In the genomic region with DNA sequence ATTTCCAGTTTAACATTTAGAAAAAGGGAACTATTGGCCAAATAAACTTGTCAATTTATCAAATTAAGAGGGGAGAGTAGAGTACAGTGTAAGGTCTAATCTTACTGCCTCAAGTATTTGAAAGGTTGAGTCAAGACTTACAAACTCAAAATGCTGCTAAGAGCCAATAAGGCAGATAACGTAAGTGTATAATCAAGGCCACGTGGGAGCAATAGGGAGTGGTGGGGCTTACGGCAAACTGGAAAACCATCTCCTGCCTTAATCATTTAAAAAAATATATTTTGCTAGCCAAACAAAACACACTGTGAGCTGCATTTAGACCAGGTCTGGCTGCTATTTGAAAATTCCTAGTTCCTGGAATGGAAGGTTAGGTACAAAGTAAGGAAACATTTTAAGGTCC, we compare ENCODE assay signal across 24 cellular contexts.
DNase-seq lines count a peak whose midpoint lies in the region; ATAC-seq and TF ChIP-seq lines count a peak whose summit lies in the region.
"Had no signal": no experiment of that assay in that cellular context is flagged by ENCODE, and none has a peak within 500 bp of the region (broad histone marks: within the 10 kb centered on the region; RNA-seq: fewer than 3 reads in every experiment).

No MANE protein-coding gene starts in this region.

- DNase-seq in heart right ventricle (no peak), left ventricle myocardium superior (no peak), right atrium auricular region (ENCODE audit: low spot score) (no peak), Right ventricle myocardium inferior (ENCODE audit: missing footprints) (no peak), fibroblast of the aortic adventitia (ENCODE audit: low read depth) (peak; percentile 63)
- DNase-seq in activated T-cell treated with anti-CD3 and anti-CD28 coated beads, Interleukin-2, amount 50 U/mL, for 4 hours: no peak
- DNase-seq: 8988T; ACHN; BE2C; C1 segment of cervical spinal cord; CD4-positive, alpha-beta memory T cell; CD4-positive, CD25-positive, alpha-beta regulatory T cell; CD8-positive, alpha-beta memory T cell; COR-L47; DMS 273 treated with DMSO at 0.1 percent for 48 hours; DMS153; DMS53; DMS79; DND-41; EL; GDM1 had no signal

- H3K4me1 ChIP-seq in heart right ventricle (peaks cover 0 to 37% (median 17%) of the 10 kb centered on the region in 9 donors), right atrium auricular region (peaks cover 0 to 34% of the 10 kb centered on the region in 2 donors)
- H3K4me1 ChIP-seq: BLaER1 had no signal

- H3K4me3 Mint-ChIP-seq in activated T-cell treated with anti-CD3 and anti-CD28 coated beads, Interleukin-2, amount 50 U/mL, for 4 hours: no peak overlapping the region
- H3K4me3 Mint-ChIP-seq: CD14-positive monocyte; CD4-positive, CD25-positive, alpha-beta regulatory T cell; CD8-positive, alpha-beta memory T cell had no signal

- no peak overlapping the region for H3K4me3 ChIP-seq in heart right ventricle
- H3K4me3 ChIP-seq in right atrium auricular region: no peak overlapping the region
- no peak overlapping the region for H3K4me3 ChIP-seq in fibroblast of the aortic adventitia (ENCODE audit: low read depth, low read length)
- H3K4me3 ChIP-seq: BLaER1, GM12878 had no signal

- no peaks in the 10 kb centered on the region for H3K9me3 Mint-ChIP-seq in activated T-cell treated with anti-CD3 and anti-CD28 coated beads, Interleukin-2, amount 50 U/mL, for 4 hours
- H3K9me3 Mint-ChIP-seq: CD14-positive monocyte had no signal

- H3K27me3 ChIP-seq in heart right ventricle (no peaks in the 10 kb centered on the region), right atrium auricular region (no peaks in the 10 kb centered on the region)
- H3K27me3 ChIP-seq: BE2C, BLaER1 had no signal

- no peaks in the 10 kb centered on the region for H3K36me3 Mint-ChIP-seq in activated T-cell treated with anti-CD3 and anti-CD28 coated beads, Interleukin-2, amount 50 U/mL, for 4 hours (ENCODE audit: insufficient read depth)
- H3K36me3 Mint-ChIP-seq: CD4-positive, alpha-beta memory T cell; CD4-positive, CD25-positive, alpha-beta regulatory T cell; CD8-positive, alpha-beta memory T cell had no signal

- H3K36me3 ChIP-seq in heart right ventricle (no peaks in the 10 kb centered on the region), right atrium auricular region (no peaks in the 10 kb centered on the region)
- H3K36me3 ChIP-seq: BE2C, BLaER1 had no signal

- H3K27me3 Mint-ChIP-seq in activated T-cell treated with anti-CD3 and anti-CD28 coated beads, Interleukin-2, amount 50 U/mL, for 4 hours (ENCODE audit: low read depth): peaks cover 8% of the 10 kb centered on the region

- peak overlapping the region in 6 of 10 donors; percentile 2 to 58 (median 48) for H3K27ac ChIP-seq in heart right ventricle
- peak overlapping the region; percentile 60 to 72 for H3K27ac ChIP-seq in right atrium auricular region
- H3K27ac ChIP-seq: BLaER1 had no signal

- no peaks in the 10 kb centered on the region for H3K4me1 Mint-ChIP-seq in activated T-cell treated with anti-CD3 and anti-CD28 coated beads, Interleukin-2, amount 50 U/mL, for 4 hours (ENCODE audit: low read depth)
- H3K4me1 Mint-ChIP-seq: CD4-positive, alpha-beta memory T cell; CD4-positive, CD25-positive, alpha-beta regulatory T cell; CD8-positive, alpha-beta memory T cell had no signal

- 47 to 54% methylated on average over 3 of the region's 3 CpGs for WGBS in heart right ventricle, 2 donors

- intact Hi-C loops in heart right ventricle (cut with DNase I) (no loop called here), left ventricle myocardium superior (cut with micrococcal nuclease) (no loop called here), Right ventricle myocardium inferior (cut with DNase I) (no loop called here)

- no peak for ATAC-seq in heart right ventricle
- no peak for ATAC-seq in left ventricle myocardium superior
- no peak for ATAC-seq in Right ventricle myocardium inferior
- ATAC-seq in activated T-cell treated with anti-CD3 and anti-CD28 coated beads, Interleukin-2, amount 50 U/mL, for 4 hours: no peak
- ATAC-seq: GM12878 had no signal

- TF ChIP-seq CTCF in heart right ventricle (IDR thresholded peaks at IDR 0.05): no peak
- TF ChIP-seq CTCF in right atrium auricular region (IDR thresholded peaks at IDR 0.05): no peak
- TF ChIP-seq CTCF in fibroblast of the aortic adventitia (IDR thresholded peaks at IDR 0.05; ENCODE audit: insufficient read depth, low read length): no peak

- H3K9me3 ChIP-seq in heart right ventricle (no peaks in the 10 kb centered on the region), right atrium auricular region (no peaks in the 10 kb centered on the region)
- H3K9me3 ChIP-seq: BE2C, BLaER1 had no signal
